Comparison of ENCODE assay signal across 8 cellular contexts in the genomic region with DNA sequence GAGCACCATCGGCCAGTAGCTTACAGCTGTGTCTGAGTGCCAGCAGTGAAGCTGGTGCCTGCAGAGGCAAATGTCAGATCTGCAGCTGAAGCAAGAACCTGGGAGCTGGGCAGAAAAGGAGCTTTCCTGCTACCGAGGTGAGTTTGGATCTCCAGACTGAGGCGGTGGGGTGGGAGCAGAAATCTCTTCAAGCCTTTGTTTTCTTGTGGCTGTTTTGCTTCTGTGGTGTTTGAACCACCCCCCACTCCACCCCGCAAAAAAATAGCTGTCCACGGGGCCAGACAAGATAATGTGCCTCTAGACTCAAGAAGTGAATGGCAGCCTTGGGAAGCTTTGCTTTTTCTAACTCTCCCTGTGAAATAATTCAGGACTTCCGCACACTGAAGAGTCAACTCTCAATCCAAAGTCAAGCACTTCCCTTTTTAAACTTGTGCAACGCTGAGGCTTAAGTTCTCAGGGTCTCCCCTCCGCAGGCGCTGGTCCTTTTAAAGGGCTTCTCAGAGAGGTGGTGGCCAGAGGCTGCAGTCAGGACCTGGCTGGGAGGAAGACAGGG.
A peak's percentile ranks its signal among the peaks of the same experiment; 100 is the strongest.
DNase-seq lines count a peak whose midpoint lies in the region; ATAC-seq and TF ChIP-seq lines count a peak whose summit lies in the region.

No MANE protein-coding gene starts in this region.

- H3K27ac ChIP-seq in heart right ventricle, result no peak overlapping the region

- 23% methylated on average over 9 of the region's 9 CpGs for WGBS in heart right ventricle, 2 donors

- peak; percentile 13 for ATAC-seq in HG02759 (IDR thresholded peaks at IDR 0.05; ENCODE audit: unreplicated experiment)
- peak in 7 of 8 donors; percentile 21 to 71 (median 46) for ATAC-seq in heart right ventricle
- no peak for ATAC-seq in stimulated activated memory B cell treated with anti-CD40 and anti-IgM and Interleukin-4, amounts not matched to agents 10 μg/mL and 1 μg/mL and 100 μg/mL, for 72 hours
- no peak for ATAC-seq in GM19467 (IDR thresholded peaks at IDR 0.05; ENCODE audit: unreplicated experiment)

- DNase-seq in SK-N-DZ (ENCODE audit: low spot score), result peak; percentile 4
- no peak for DNase-seq in heart right ventricle
- no peak for DNase-seq in central memory CD4-positive, alpha-beta T cell
- no peak for DNase-seq in dermis blood vessel endothelial cell
- DNase-seq in HT-29 (ENCODE audit: low spot score), result no peak

- no peaks in the 10 kb centered on the region for H3K36me3 ChIP-seq in heart right ventricle

- intact Hi-C loops in heart right ventricle (cut with DNase I), result loop anchor here in 1 of 10 donors (10.0 kb wide), 1 partner anchor 101 kb away; no protein-coding TSS in a partner anchor

- H3K36me3 Mint-ChIP-seq in stimulated activated memory B cell treated with anti-CD40 and anti-IgM and Interleukin-4, amounts not matched to agents 10 μg/mL and 1 μg/mL and 100 μg/mL, for 72 hours, result peaks cover 7% of the 10 kb centered on the region

- no peak for TF ChIP-seq CTCF in heart right ventricle (IDR thresholded peaks at IDR 0.05)

- peaks cover 60% of the 10 kb centered on the region for H3K27me3 Mint-ChIP-seq in stimulated activated memory B cell treated with anti-CD40 and anti-IgM and Interleukin-4, amounts not matched to agents 10 μg/mL and 1 μg/mL and 100 μg/mL, for 72 hours

- peak overlapping the region in 9 of 10 donors; percentile 26 to 56 (median 47) for H3K4me3 ChIP-seq in heart right ventricle

- peaks cover 5% of the 10 kb centered on the region for H3K4me1 Mint-ChIP-seq in stimulated activated memory B cell treated with anti-CD40 and anti-IgM and Interleukin-4, amounts not matched to agents 10 μg/mL and 1 μg/mL and 100 μg/mL, for 72 hours

- H3K9me3 Mint-ChIP-seq in stimulated activated memory B cell treated with anti-CD40 and anti-IgM and Interleukin-4, amounts not matched to agents 10 μg/mL and 1 μg/mL and 100 μg/mL, for 72 hours, result peaks cover 6% of the 10 kb centered on the region

- no peak overlapping the region for H3K27ac Mint-ChIP-seq in stimulated activated memory B cell treated with anti-CD40 and anti-IgM and Interleukin-4, amounts not matched to agents 10 μg/mL and 1 μg/mL and 100 μg/mL, for 72 hours

- H3K4me3 Mint-ChIP-seq in stimulated activated memory B cell treated with anti-CD40 and anti-IgM and Interleukin-4, amounts not matched to agents 10 μg/mL and 1 μg/mL and 100 μg/mL, for 72 hours, result peak overlapping the region; percentile 68

- peaks cover 9 to 77% (median 56%) of the 10 kb centered on the region in 7 donors for H3K27me3 ChIP-seq in heart right ventricle

- no peaks in the 10 kb centered on the region for H3K9me3 ChIP-seq in heart right ventricle

- H3K4me1 ChIP-seq in heart right ventricle, result peaks cover 4 to 25% (median 8%) of the 10 kb centered on the region in 9 donors

Comparison
In these comparisons a context has a peak if more than half of its experiments do, and no peak if none do; other contexts are left out.
1. ATAC-seq: peak in HG02759 (single experiment) and heart right ventricle (7 of 8); none in stimulated activated memory B cell treated with anti-CD40 and anti-IgM and Interleukin-4, amounts not matched to agents 10 μg/mL and 1 μg/mL and 100 μg/mL, for 72 hours (single experiment) and GM19467 (single experiment).